In the genomic region with DNA sequence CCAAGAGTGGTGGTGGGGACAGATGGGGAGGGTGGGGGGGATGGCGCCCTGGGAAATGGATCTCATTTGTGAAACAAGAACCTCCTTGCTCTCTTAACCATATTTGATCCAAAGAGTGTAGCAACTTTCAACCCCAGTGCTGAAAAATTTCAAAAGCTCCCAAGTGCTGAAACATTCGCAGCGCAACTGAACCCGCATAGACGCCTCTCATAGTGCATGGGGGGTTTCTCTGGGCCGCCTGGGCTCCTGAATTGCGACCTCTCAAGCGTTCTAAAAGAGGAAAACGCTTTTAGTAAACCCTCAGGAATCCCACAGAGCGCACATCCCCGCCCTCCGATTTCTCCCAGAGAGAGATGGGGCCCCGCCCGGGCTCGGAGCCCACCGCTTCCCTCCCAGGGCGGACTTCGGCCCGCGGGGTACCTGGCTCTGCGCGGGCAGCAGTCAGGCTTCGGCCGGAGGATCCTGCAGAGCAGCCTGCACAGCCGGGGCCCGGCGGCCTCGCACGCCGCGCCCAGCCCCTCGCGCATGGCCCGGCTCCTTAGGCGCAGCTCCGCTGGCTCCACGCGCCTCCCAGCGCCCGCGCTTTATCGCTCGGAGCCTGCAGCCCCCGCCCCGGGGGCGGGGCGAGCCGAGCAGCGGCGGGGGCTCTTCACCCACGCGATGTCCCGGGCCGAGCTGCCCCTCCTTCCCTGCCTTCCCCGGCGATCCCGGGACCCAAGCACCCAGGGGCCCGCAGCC, we compare ENCODE assay signal across 8 cellular contexts. TPM values are rescaled to one million over a fixed set of nuclear protein-coding genes. Genes with fewer than 3 reads are reported as not detected.
DNase-seq lines count a peak whose midpoint lies in the region; ATAC-seq and TF ChIP-seq lines count a peak whose summit lies in the region.

No MANE protein-coding gene starts in this region.

- no peaks in the 10 kb centered on the region for H3K4me1 Mint-ChIP-seq in glutamatergic neuron (ENCODE audit: low read depth, unreplicated experiment)

- DNase-seq in EL (peak; percentile 23), RPMI7951 (ENCODE audit: low read depth) (peak; percentile 57), glutamatergic neuron (peak; percentile 59), Karpas-422 (no peak), SKM-1 treated with dmso at 0.1 percent for 144 hours (lab: John Stamatoyannopoulos, UW; ENCODE audit: unreplicated experiment) (no peak)

- peak overlapping the region; percentile 82 for H3K4me3 Mint-ChIP-seq in glutamatergic neuron (ENCODE audit: unreplicated experiment)

- H2AFZ ChIP-seq in parathyroid adenoma (peak overlapping the region; percentile 74), Karpas-422 (ENCODE audit: low read length) (no peak overlapping the region)

- no peak for TF ChIP-seq POLR2A in GM18505 (IDR thresholded peaks at IDR 0.05; ENCODE audit: borderline replicate concordance, extremely low read depth, insufficient read depth, insufficient read length)

- peak overlapping the region; percentile 20 for H3K4me3 ChIP-seq in parathyroid adenoma (ENCODE audit: low read depth, low read length)
- H3K4me3 ChIP-seq in Karpas-422 (ENCODE audit: low read length) = no peak overlapping the region

- ATAC-seq in GM18505 (IDR thresholded peaks at IDR 0.05; ENCODE audit: unreplicated experiment) (no peak), HG02970 (IDR thresholded peaks at IDR 0.05; ENCODE audit: low FRiP score, unreplicated experiment) (no peak)

- H3K27me3 Mint-ChIP-seq in glutamatergic neuron (ENCODE audit: unreplicated experiment) = peaks cover 6% of the 10 kb centered on the region

- H3K36me3 Mint-ChIP-seq in glutamatergic neuron (ENCODE audit: unreplicated experiment) = no peaks in the 10 kb centered on the region

- TF ChIP-seq CTCF in glutamatergic neuron (IDR thresholded peaks at IDR 0.05; ENCODE audit: partially characterized antibody, unreplicated experiment) = no peak
- TF ChIP-seq CTCF in parathyroid adenoma (IDR thresholded peaks at IDR 0.05) = no peak

- H4K20me1 ChIP-seq in Karpas-422 (ENCODE audit: insufficient read depth, low read depth, low read length) = no peaks in the 10 kb centered on the region

- H3K36me3 ChIP-seq in parathyroid adenoma (ENCODE audit: control insufficient read depth, insufficient read depth, low read length) (no peaks in the 10 kb centered on the region), Karpas-422 (ENCODE audit: insufficient read depth, low read length) (no peaks in the 10 kb centered on the region)

- H3K4me1 ChIP-seq in parathyroid adenoma (no peaks in the 10 kb centered on the region), Karpas-422 (ENCODE audit: low read length) (no peaks in the 10 kb centered on the region)

- H3K9me3 Mint-ChIP-seq in glutamatergic neuron (ENCODE audit: unreplicated experiment) = no peaks in the 10 kb centered on the region

- no peaks in the 10 kb centered on the region for H3K9me3 ChIP-seq in parathyroid adenoma (ENCODE audit: control insufficient read depth, low read length)
- H3K9me3 ChIP-seq in Karpas-422 (ENCODE audit: low read length) = no peaks in the 10 kb centered on the region

- H3K27me3 ChIP-seq in parathyroid adenoma (ENCODE audit: control insufficient read depth, insufficient read depth, low read length) = no peaks in the 10 kb centered on the region
- no peaks in the 10 kb centered on the region for H3K27me3 ChIP-seq in Karpas-422 (ENCODE audit: low read length)

- peak overlapping the region; percentile 67 for H3K4me2 ChIP-seq in parathyroid adenoma (ENCODE audit: low read length)
- H3K4me2 ChIP-seq in Karpas-422 (ENCODE audit: low read depth, low read length, poor library complexity, severe bottlenecking) = no peak overlapping the region

- no peaks in the 10 kb centered on the region for H3K9me2 ChIP-seq in Karpas-422 (replicated peaks; ENCODE audit: insufficient read depth, low read length)

- H3K9ac ChIP-seq in parathyroid adenoma = no peak overlapping the region
- H3K9ac ChIP-seq in Karpas-422 (ENCODE audit: low read length) = no peak overlapping the region

- H3K27ac ChIP-seq in parathyroid adenoma = no peak overlapping the region
- no peak overlapping the region for H3K27ac ChIP-seq in Karpas-422 (ENCODE audit: low read length)

- no peak overlapping the region for H3K27ac Mint-ChIP-seq in glutamatergic neuron (ENCODE audit: unreplicated experiment)

- no peaks in the 10 kb centered on the region for H3K79me2 ChIP-seq in parathyroid adenoma
- H3K79me2 ChIP-seq in Karpas-422 (ENCODE audit: low read length) = no peaks in the 10 kb centered on the region

RNA-seq across cellular contexts. Expression of gene NOS2, which starts 7.0 kb away (rescaled TPM):
- total RNA-seq in RPMI7951 (2014; rRNA removed; shearing (Covaris generic)) = 18.7 and 18.9 TPM in 2 replicates
- total RNA-seq in glutamatergic neuron (ENCODE audit: unreplicated experiment) = 0.25 TPM
- total RNA-seq in Karpas-422 (2014; rRNA removed; shearing (Covaris generic); ENCODE audit: low replicate concordance) = not detected in 2 replicates

Comparison
In these comparisons a context has a peak if more than half of its experiments do, and no peak if none do; other contexts are left out.
1. DNase-seq: peak in EL (single experiment), RPMI7951 (single experiment) and glutamatergic neuron (single experiment); none in Karpas-422 (single experiment) and SKM-1 treated with dmso at 0.1 percent for 144 hours (single experiment).
2. RNA of gene NOS2, which starts 7.0 kb away (total RNA-seq): 18.7 to 18.9 TPM in RPMI7951; 0.25 TPM in glutamatergic neuron (single experiment) and not detected in Karpas-422; every median in the first group is over 10 times any median in the second.